ENCODE assay signal across 8 cellular contexts in the genomic region with DNA sequence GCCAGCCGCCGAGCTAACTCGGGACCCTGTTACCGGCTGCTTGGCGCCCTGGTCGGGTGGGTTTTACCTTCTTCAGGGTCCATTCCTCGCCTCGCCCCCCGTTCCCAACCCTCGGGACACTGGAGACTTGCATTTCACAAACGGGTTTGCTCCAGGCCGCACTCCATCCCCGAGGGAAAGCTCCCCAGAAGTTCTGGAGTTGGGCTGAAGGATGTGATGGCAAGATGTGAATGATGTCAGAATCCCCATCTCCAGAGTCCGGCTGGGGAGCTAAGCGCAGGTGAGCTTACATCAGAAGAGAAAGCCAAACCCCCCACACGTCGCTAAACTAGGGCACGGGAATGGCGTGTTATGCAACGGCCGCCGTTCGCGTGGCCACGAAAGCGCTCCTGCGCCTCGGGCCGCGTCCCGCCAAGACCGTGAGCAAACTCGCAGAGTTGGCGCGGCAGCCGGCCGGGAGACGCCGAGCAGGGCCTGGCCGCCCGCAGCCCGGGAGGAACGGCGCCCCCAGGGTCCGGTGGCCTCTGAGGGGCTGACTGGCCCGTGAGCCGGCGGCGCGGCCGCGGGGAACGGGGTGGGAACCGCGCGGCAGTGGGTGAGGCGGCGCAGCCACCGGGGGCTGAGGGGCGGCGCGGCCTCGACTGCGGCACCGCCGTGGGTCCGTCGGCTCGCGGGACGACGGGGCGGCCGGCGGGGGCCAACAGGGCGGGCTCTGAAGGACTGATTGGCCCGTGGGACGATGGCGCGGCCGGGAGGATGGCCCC. TPM values are rescaled to one million over a fixed set of nuclear protein-coding genes. Genes with fewer than 3 reads are reported as not detected.
DNase-seq lines count a peak whose midpoint lies in the region; ATAC-seq, FAIRE-seq and TF ChIP-seq lines count a peak whose summit lies in the region.

No MANE protein-coding gene starts in this region.

- peak; percentile 42 for DNase-seq in GM10248 (ENCODE audit: extremely low spot score)
- DNase-seq in HEK293T (ENCODE audit: extremely low spot score): peak; percentile 20
- no peak for DNase-seq in RWPE2 (ENCODE audit: low spot score)
- peak; percentile 33 for DNase-seq in endothelial cell (ENCODE audit: low spot score)
- DNase-seq in DMS53 treated with DMSO at 0.1 percent for 48 hours (lab: John Stamatoyannopoulos, UW; ENCODE audit: unreplicated experiment): no peak
- DNase-seq in H54 (ENCODE audit: insufficient read length, low spot score): no peak
- DNase-seq in NCI-H1694 treated with DMSO at 0.1 percent for 48 hours (lab: John Stamatoyannopoulos, UW): no peak

- peak overlapping the region; percentile 57 for H3K27ac Mint-ChIP-seq in endothelial cell (ENCODE audit: unreplicated experiment)

- H3K36me3 ChIP-seq in RWPE2 (ENCODE audit: low read depth) (no peaks in the 10 kb centered on the region; the same call in 1 of the 2 replicates), mucosa of stomach (ENCODE audit: control insufficient read depth, insufficient read depth, low read length) (no peaks in the 10 kb centered on the region)

- peak overlapping the region; percentile 93 for H3K9ac ChIP-seq in mucosa of stomach (ENCODE audit: low read length)

- H3K27me3 Mint-ChIP-seq in endothelial cell (ENCODE audit: unreplicated experiment): peaks cover 10% of the 10 kb centered on the region

- H3K4me1 ChIP-seq in RWPE2 (ENCODE audit: insufficient read depth, poor library complexity, severe bottlenecking) (peaks cover 13% of the 10 kb centered on the region), mucosa of stomach (ENCODE audit: control insufficient read depth, insufficient read depth, low read length) (no peaks in the 10 kb centered on the region)

- no peak for FAIRE-seq in H54 (lab: Jason Lieb, UNC)

- H3K27ac ChIP-seq in RWPE2 (ENCODE audit: poor library complexity, severe bottlenecking): peak overlapping the region; percentile 86

- H3K9me3 ChIP-seq in RWPE2 (ENCODE audit: severe bottlenecking): no peaks in the 10 kb centered on the region
- no peaks in the 10 kb centered on the region for H3K9me3 ChIP-seq in mucosa of stomach (ENCODE audit: control insufficient read depth, low read length)

- H3K36me3 Mint-ChIP-seq in endothelial cell (ENCODE audit: low read depth, unreplicated experiment): peaks cover 5% of the 10 kb centered on the region

- ATAC-seq in RWPE2 (ENCODE audit: low read depth): peak; percentile 7; the same call in 2 of the 3 replicates

- H3K27me3 ChIP-seq in RWPE2 (ENCODE audit: insufficient read depth, poor library complexity, severe bottlenecking): no peaks in the 10 kb centered on the region
- no peaks in the 10 kb centered on the region for H3K27me3 ChIP-seq in mucosa of stomach (ENCODE audit: control insufficient read depth, insufficient read depth, low read length)

- TF ChIP-seq CTCF in GM10248 (IDR thresholded peaks at IDR 0.05; ENCODE audit: control extremely low read depth, extremely low read depth, low read depth, missing control alignments) (no peak), RWPE2 (IDR thresholded peaks at IDR 0.05; ENCODE audit: poor library complexity, severe bottlenecking) (no peak), endothelial cell (IDR thresholded peaks at IDR 0.05; ENCODE audit: unreplicated experiment) (no peak)

- peak overlapping the region; percentile 91 for H3K4me3 Mint-ChIP-seq in endothelial cell (ENCODE audit: unreplicated experiment)

- H3K9me3 Mint-ChIP-seq in endothelial cell (ENCODE audit: unreplicated experiment): no peaks in the 10 kb centered on the region

- CTCF ChIA-PET in GM10248 (lab: Yijun Ruan, JAX) (interaction anchor here (1.2 kb wide), 1 partner anchor 9 kb away, joined by 3 read pairs; no protein-coding TSS in a partner anchor), HEK293T (lab: Yijun Ruan, JAX) (no interaction called here)

- H3K4me3 ChIP-seq in RWPE2 (ENCODE audit: severe bottlenecking): peak overlapping the region; percentile 94
- peak overlapping the region; percentile 43 for H3K4me3 ChIP-seq in mucosa of stomach (ENCODE audit: low read length)

- peaks cover 11% of the 10 kb centered on the region for H3K4me1 Mint-ChIP-seq in endothelial cell (ENCODE audit: unreplicated experiment)

- POLR2A ChIA-PET in GM10248 (lab: Yijun Ruan, JAX) (no interaction called here), HEK293T (lab: Yijun Ruan, JAX) (interaction anchor here (1.5 kb wide), 1 partner anchor 16 kb away, joined by 5 read pairs; no protein-coding TSS in a partner anchor)

- no peak for TF ChIP-seq POLR2A in H54 (IDR thresholded peaks at IDR 0.05; ENCODE audit: low read depth, low read length)

TF ChIP-seq in HEK293T, 16 proteins besides CTCF, POLR2A, EP300 and RAD21:
- TF ChIP-seq SP1 (IDR thresholded peaks at IDR 0.05) (no peak), LEF1 (IDR thresholded peaks at IDR 0.05; ENCODE audit: borderline replicate concordance) (no peak), L3MBTL2 (conservative IDR thresholded peaks at IDR 0.05) (peak; percentile 37; the same call in 1 of the 2 replicates)

RNA-seq across cellular contexts. Expression of a gene that starts 1.1 kb away (rescaled TPM):
- total RNA-seq in endothelial cell (ENCODE audit: unreplicated experiment): 29.8 TPM

Comparison
In these comparisons a context has a peak if more than half of its experiments do, and no peak if none do; other contexts are left out.
1. DNase-seq: peak in GM10248 (single experiment), HEK293T (single experiment) and endothelial cell (single experiment); none in RWPE2 (single experiment), DMS53 treated with DMSO at 0.1 percent for 48 hours (single experiment), H54 (single experiment) and NCI-H1694 treated with DMSO at 0.1 percent for 48 hours (single experiment).